ENCODE assay signal across 9 cellular contexts in the genomic region with DNA sequence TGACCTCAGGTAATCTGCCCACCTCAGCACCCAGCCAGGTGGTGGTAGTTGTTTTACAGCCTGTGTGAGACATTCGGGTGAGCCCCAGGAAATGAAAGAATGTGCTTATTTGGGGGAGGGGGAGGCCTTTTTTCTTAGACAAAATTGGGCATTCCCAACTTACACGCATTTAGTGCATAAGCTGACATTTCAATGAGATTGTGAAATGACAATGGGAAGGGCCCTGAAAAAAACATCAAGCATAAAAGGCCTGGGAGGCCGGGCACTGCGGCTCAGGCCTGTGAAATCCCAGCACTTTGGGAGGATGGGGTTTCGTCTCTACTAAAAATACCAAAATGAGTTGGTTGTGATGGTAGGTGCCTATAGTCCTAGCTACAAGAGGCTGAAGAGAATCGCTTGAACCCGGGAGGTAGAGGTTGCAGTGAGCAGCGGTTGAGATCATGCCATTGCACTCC. TPM values are rescaled to one million over a fixed set of nuclear protein-coding genes. Genes with fewer than 3 reads are reported as not detected.
DNase-seq lines count a peak whose midpoint lies in the region; TF ChIP-seq lines count a peak whose summit lies in the region.
"Had no signal": no experiment of that assay in that cellular context is flagged by ENCODE, and none has a peak within 500 bp of the region (broad histone marks: within the 10 kb centered on the region; RNA-seq: fewer than 3 reads in every experiment).

No MANE protein-coding gene starts in this region.

- no peak overlapping the region for H3K27ac Mint-ChIP-seq in endothelial cell (ENCODE audit: unreplicated experiment)

- H3K36me3 ChIP-seq in H7 (replicated peaks; ENCODE audit: control insufficient read depth, insufficient read depth, low read length): peaks cover 28% of the 10 kb centered on the region

- peaks cover 38% of the 10 kb centered on the region for H3K36me3 Mint-ChIP-seq in endothelial cell (ENCODE audit: low read depth, unreplicated experiment)

- DNase-seq in EH (ENCODE audit: low read depth) (peak; percentile 34), NB4 (ENCODE audit: low read depth) (peak; percentile 58), endothelial cell (ENCODE audit: low spot score) (no peak), H7 (no peak), germinal center (ENCODE audit: low spot score) (no peak), ACHN (no peak)
- DNase-seq: amniotic stem cell, HCEC 1CT had no signal

- in situ Hi-C loops in ACHN (cut with HindIII; ENCODE audit: low pct_ligation_motif_present, low pct_unique_long_range_greater_than_20kb, low sequenced_read_pairs): no loop called here

- H3K4me1 Mint-ChIP-seq in endothelial cell (ENCODE audit: unreplicated experiment): peaks cover 28% of the 10 kb centered on the region

- H3K4me3 Mint-ChIP-seq in endothelial cell (ENCODE audit: unreplicated experiment): peak overlapping the region; percentile 74

- TF ChIP-seq CTCF in NB4 (IDR thresholded peaks at IDR 0.05; ENCODE audit: low read depth, low read length): no peak
- TF ChIP-seq CTCF in endothelial cell (IDR thresholded peaks at IDR 0.05; ENCODE audit: unreplicated experiment): no peak

- no peaks in the 10 kb centered on the region for H3K27me3 ChIP-seq in H7 (ENCODE audit: control insufficient read depth, insufficient read depth, low read length)
- H3K27me3 ChIP-seq: gastroesophageal sphincter had no signal

- H3K4me3 ChIP-seq in NB4 (ENCODE audit: low read depth, low read length) (no peak overlapping the region), H7 (ENCODE audit: insufficient read depth, low read depth, low read length) (no peak overlapping the region)
- H3K4me3 ChIP-seq: gastroesophageal sphincter had no signal

- H3K9me3 Mint-ChIP-seq in endothelial cell (ENCODE audit: unreplicated experiment): no peaks in the 10 kb centered on the region

- peaks cover 6% of the 10 kb centered on the region for H3K27me3 Mint-ChIP-seq in endothelial cell (ENCODE audit: unreplicated experiment)

- TF ChIP-seq POLR2A in NB4 (IDR thresholded peaks at IDR 0.05; ENCODE audit: extremely low read depth, insufficient read length): no peak

RNA-seq across cellular contexts. Expression of gene GAS5, which starts 5.0 kb away (rescaled TPM):
- total RNA-seq in endothelial cell (ENCODE audit: unreplicated experiment): 397 TPM
- total RNA-seq in H7 (2014; rRNA removed; shearing (Covaris generic)): 937 and 1,209 TPM in 2 replicates

RNA-seq across cellular contexts. Expression of gene ZBTB37, which starts 5.4 kb away (rescaled TPM):
- 10.1 TPM for total RNA-seq in endothelial cell (ENCODE audit: unreplicated experiment)
- 6.1 and 10.2 TPM in 2 replicates for total RNA-seq in H7 (2014; rRNA removed; shearing (Covaris generic))

RNA-seq across cellular contexts. Expression of gene CENPL, which starts 38.1 kb away (rescaled TPM):
- 6.6 TPM for total RNA-seq in endothelial cell (ENCODE audit: unreplicated experiment)
- total RNA-seq in H7 (2014; rRNA removed; shearing (Covaris generic)): 32.8 and 33.1 TPM in 2 replicates

RNA-seq across cellular contexts. Expression of gene DARS2, which starts 38.3 kb away (rescaled TPM):
- total RNA-seq in endothelial cell (ENCODE audit: unreplicated experiment): 18.7 TPM
- 48.0 and 54.7 TPM in 2 replicates for total RNA-seq in H7 (2014; rRNA removed; shearing (Covaris generic))

RNA-seq across cellular contexts. Expression of gene SERPINC1, which starts 54.3 kb away (rescaled TPM):
- not detected for total RNA-seq in endothelial cell (ENCODE audit: unreplicated experiment)
- 1.7 TPM in 1 of 2 replicates, not detected in the other for total RNA-seq in H7 (2014; rRNA removed; shearing (Covaris generic))
- total RNA-seq: gastroesophageal sphincter had no signal

Comparison
In these comparisons a context has a peak if more than half of its experiments do, and no peak if none do; other contexts are left out.
1. DNase-seq: peak in EH (single experiment) and NB4 (single experiment); none in endothelial cell (single experiment), H7 (single experiment), germinal center (single experiment) and ACHN (single experiment).